In genomic region chr2:68414862-68415261, GRCh38 we compare ENCODE assay signal across 1 cellular context.
A peak's percentile ranks its signal among the peaks of the same experiment; 100 is the strongest.
TF ChIP-seq lines count a peak whose summit lies in the region.

No MANE protein-coding gene starts in this region.

TF ChIP-seq in HepG2, 621 proteins besides CTCF, POLR2A, EP300 and RAD21:
- TF ChIP-seq, protein P1, sequence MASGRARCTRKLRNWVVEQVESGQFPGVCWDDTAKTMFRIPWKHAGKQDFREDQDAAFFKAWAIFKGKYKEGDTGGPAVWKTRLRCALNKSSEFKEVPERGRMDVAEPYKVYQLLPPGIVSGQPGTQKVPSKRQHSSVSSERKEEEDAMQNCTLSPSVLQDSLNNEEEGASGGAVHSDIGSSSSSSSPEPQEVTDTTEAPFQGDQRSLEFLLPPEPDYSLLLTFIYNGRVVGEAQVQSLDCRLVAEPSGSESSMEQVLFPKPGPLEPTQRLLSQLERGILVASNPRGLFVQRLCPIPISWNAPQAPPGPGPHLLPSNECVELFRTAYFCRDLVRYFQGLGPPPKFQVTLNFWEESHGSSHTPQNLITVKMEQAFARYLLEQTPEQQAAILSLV (CRISPR knock-in tag; IDR thresholded peaks at IDR 0.05; ENCODE audit: borderline replicate concordance) = no peak
- TF ChIP-seq RFX1 (IDR thresholded peaks at IDR 0.05) = peak; percentile 18; the same call in 1 of the 2 replicates
- TF ChIP-seq, protein P2, sequence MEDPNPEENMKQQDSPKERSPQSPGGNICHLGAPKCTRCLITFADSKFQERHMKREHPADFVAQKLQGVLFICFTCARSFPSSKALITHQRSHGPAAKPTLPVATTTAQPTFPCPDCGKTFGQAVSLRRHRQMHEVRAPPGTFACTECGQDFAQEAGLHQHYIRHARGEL (CRISPR knock-in tag; IDR thresholded peaks at IDR 0.05) = no peak
